23 cellular contexts compared by ENCODE assay signal in the genomic region with DNA sequence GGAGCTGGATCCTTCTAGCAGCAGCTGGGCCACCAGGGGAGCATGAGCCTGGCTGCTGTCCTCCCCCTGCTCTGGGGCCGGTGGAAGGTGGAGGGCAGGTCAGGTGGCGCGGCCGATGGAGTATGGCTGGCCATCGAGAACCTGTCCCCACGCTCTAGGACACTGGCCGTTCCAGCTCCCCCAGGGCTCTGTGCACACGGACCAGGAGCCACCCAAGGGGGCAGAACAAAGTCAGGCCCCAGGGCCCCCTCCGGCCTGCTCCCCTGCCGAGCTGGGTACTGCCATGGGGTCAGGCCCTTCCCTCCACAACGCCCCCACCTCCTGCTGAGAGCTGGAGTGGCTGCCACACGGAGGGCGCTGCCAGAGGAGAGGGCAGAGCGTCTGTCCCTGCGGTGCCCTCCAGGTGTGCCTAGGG. TPM values are rescaled to one million over a fixed set of nuclear protein-coding genes. Genes with fewer than 3 reads are reported as not detected.
"Had no signal": no experiment of that assay in that cellular context is flagged by ENCODE, and none has a peak within 500 bp of the region (broad histone marks: within the 10 kb centered on the region; RNA-seq: fewer than 3 reads in every experiment).

No MANE protein-coding gene starts in this region.

- H3K36me3 ChIP-seq: heart right ventricle, right atrium auricular region, sigmoid colon, stomach, thoracic aorta had no signal

- H3K27ac ChIP-seq: heart right ventricle, right atrium auricular region, sigmoid colon, skin epidermis, stomach, thoracic aorta had no signal

- H3K4me1 ChIP-seq: sigmoid colon had no signal

- H3K9me3 ChIP-seq: heart right ventricle, right atrium auricular region, sigmoid colon, stomach, thoracic aorta had no signal

- H3K4me3 ChIP-seq: dorsolateral prefrontal cortex, heart right ventricle, right atrium auricular region, sigmoid colon, skin epidermis, stomach, thoracic aorta had no signal

- DNase-seq: cortex of kidney; dorsolateral prefrontal cortex; effector CD8-positive, alpha-beta T cell; foreskin melanocyte; heart right ventricle; islet precursor cell; mammary epithelial cell; naive thymus-derived CD4-positive, alpha-beta T cell; nephron progenitor cell; posterior cingulate gyrus; sigmoid colon; stimulated activated CD4-positive, alpha-beta T cell treated with anti-CD3 and anti-CD28 coated beads, Interleukin-12 subunit alpha, Interleukin-12 subunit beta, amount 100 ng/mL, for 4 hours; stimulated activated naive CD4-positive, alpha-beta T cell; stomach; substantia nigra; trophoblast cell had no signal

- ATAC-seq: heart right ventricle; left lobe of liver; naive thymus-derived CD4-positive, alpha-beta T cell had no signal

RNA-seq across cellular contexts. Expression of gene HES5, which starts 58.5 kb away (rescaled TPM):
- total RNA-seq: mammary epithelial cell; mononuclear cell; naive thymus-derived CD4-positive, alpha-beta T cell; osteocyte; pulmonary artery endothelial cell; right atrium auricular region had no signal
